Comparison of ENCODE assay signal across 8 cellular contexts in genomic region chr15:83205725-83206324, GRCh38. TPM values are rescaled to one million over a fixed set of nuclear protein-coding genes. Genes with fewer than 3 reads are reported as not detected.
A peak's percentile ranks its signal among the peaks of the same experiment; 100 is the strongest.
DNase-seq lines count a peak whose midpoint lies in the region; ATAC-seq and TF ChIP-seq lines count a peak whose summit lies in the region.

No MANE protein-coding gene starts in this region.

- POLR2A ChIA-PET in SK-N-SH (lab: Yijun Ruan, JAX) = interaction anchor here (0.9 kb wide), 1 partner anchor 193 kb away, joined by 3 read pairs; no protein-coding TSS in a partner anchor

- H3K4me3 ChIP-seq in SK-N-SH (ENCODE audit: low read depth in 2 of 2, low read length in 1 of 2) = peak overlapping the region; percentile 66 to 86
- peak overlapping the region; percentile 69 for H3K4me3 ChIP-seq in fibroblast of mammary gland (ENCODE audit: control insufficient read depth, low read depth, low read length)

- H3K36me3 ChIP-seq in SK-N-SH (replicated peaks in 1 of 2; ENCODE audit: control insufficient read depth in 1 of 2, insufficient read depth in 2 of 2, low read length in 1 of 2) = no peaks in the 10 kb centered on the region

- no peak for TF ChIP-seq EP300 in SK-N-SH (IDR thresholded peaks at IDR 0.05; ENCODE audit: borderline replicate concordance in 1 of 2, low read depth in 1 of 2, low read length in 1 of 2)

- H3F3A ChIP-seq in SK-N-SH (replicated peaks; ENCODE audit: insufficient read depth) = peaks cover 31% of the 10 kb centered on the region

- peak overlapping the region; percentile 34; the same call in 1 of the 2 replicates for H2AFZ ChIP-seq in SK-N-SH (ENCODE audit: low read depth)

- H3K27me3 ChIP-seq in SK-N-SH (ENCODE audit: insufficient read depth) = no peaks in the 10 kb centered on the region

- peaks cover 23% of the 10 kb centered on the region for H4K20me1 ChIP-seq in SK-N-SH (ENCODE audit: insufficient read depth)

- H3K9me3 ChIP-seq in SK-N-SH = no peaks in the 10 kb centered on the region

- H3K27ac ChIP-seq in SK-N-SH (ENCODE audit: low read depth in 2 of 2, low read length in 1 of 2) = peak overlapping the region; percentile 77 to 93

- H3K9ac ChIP-seq in SK-N-SH = peak overlapping the region; percentile 83; the same call in 1 of the 2 replicates

- peaks cover 61% of the 10 kb centered on the region for H3K79me2 ChIP-seq in SK-N-SH (ENCODE audit: insufficient read depth)

- H3K4me2 ChIP-seq in SK-N-SH = peak overlapping the region; percentile 82

- WGBS in SK-N-SH (ENCODE audit: low lambda C conversion rate) = 12% methylated on average over 4 of the region's 4 CpGs

- CTCF ChIA-PET in SK-N-SH (lab: Yijun Ruan, JAX) = interaction anchor here (0.7 to 6.1 kb wide), 3 partner anchors 20 to 195 kb away, joined by 3 to 24 read pairs (median 3); partner anchors contain the start of gene C15orf40

- TF ChIP-seq RAD21 in SK-N-SH (IDR thresholded peaks at IDR 0.05; ENCODE audit: low read length) = no peak

- peaks cover 0 to 27% of the 10 kb centered on the region in 2 experiments; a peak in 2 of 4 replicates for H3K4me1 ChIP-seq in SK-N-SH (ENCODE audit: control insufficient read depth in 1 of 2, insufficient read depth in 2 of 2, low read depth in 1 of 2, low read length in 1 of 2)

- DNase-seq in NCI-H1105 treated with DMSO at 0.1 percent for 48 hours (lab: John Stamatoyannopoulos, UW) = peak; percentile 1
- DNase-seq in NCI-H1105 (lab: John Stamatoyannopoulos, UW) = no peak
- peak; percentile 26 for DNase-seq in SK-N-SH
- DNase-seq in fibroblast of mammary gland (ENCODE audit: low read depth) = peak; percentile 81
- peak; percentile 30 for DNase-seq in retina
- no peak for DNase-seq in cerebellum (ENCODE audit: low spot score)
- DNase-seq in ecto neural progenitor cell (ENCODE audit: low spot score) = no peak

- TF ChIP-seq CTCF in SK-N-SH (IDR thresholded peaks at IDR 0.05) = no peak
- no peak for TF ChIP-seq CTCF in fibroblast of mammary gland (conservative IDR thresholded peaks at IDR 0.05; ENCODE audit: control insufficient read depth, insufficient read depth, low read depth, low read length)

- no peaks in the 10 kb centered on the region for H3K9me2 ChIP-seq in SK-N-SH

- no peak for ATAC-seq in HG03460 (IDR thresholded peaks at IDR 0.05; ENCODE audit: unreplicated experiment)

TF ChIP-seq in SK-N-SH, 30 proteins besides CTCF, POLR2A, EP300 and RAD21:
- TF ChIP-seq RXRA (IDR thresholded peaks at IDR 0.05; ENCODE audit: borderline replicate concordance, low read depth) (no peak), TCF12 (IDR thresholded peaks at IDR 0.05) (peak; percentile 25; the same call in 1 of the 2 replicates), EZH2phosphoT487 (IDR thresholded peaks at IDR 0.05; ENCODE audit: borderline replicate concordance, low read depth) (no peak), GABPA (IDR thresholded peaks at IDR 0.05; ENCODE audit: low read depth) (peak; percentile 24; the same call in 1 of the 2 replicates)

RNA-seq across cellular contexts. Expression of gene HDGFL3, which starts 1.8 kb away (rescaled TPM):
- polyA plus RNA-seq in SK-N-SH (2012; rRNA removed) = 8.0 and 9.2 TPM in 2 replicates
- polyA plus RNA-seq in SK-N-SH (2012; cell fraction: cytosol; rRNA removed) = 13.6 and 29.0 TPM in 2 replicates
- 2.6 and 4.8 TPM in 2 replicates for polyA plus RNA-seq in SK-N-SH (2012; cell fraction: nucleus; rRNA removed)
- 70.0 TPM for total RNA-seq in cerebellum

Comparison
In these comparisons a context has a peak if more than half of its experiments do, and no peak if none do; other contexts are left out.
1. DNase-seq: peak in NCI-H1105 treated with DMSO at 0.1 percent for 48 hours (single experiment), SK-N-SH (single experiment), fibroblast of mammary gland (single experiment) and retina (single experiment); none in NCI-H1105 (single experiment), cerebellum (single experiment) and ecto neural progenitor cell (single experiment).